ENCODE assay signal across 9 cellular contexts in genomic region chr1:152869808-152870419, GRCh38. TPM values are rescaled to one million over a fixed set of nuclear protein-coding genes. Genes with fewer than 3 reads are reported as not detected.
DNase-seq lines count a peak whose midpoint lies in the region; ATAC-seq and TF ChIP-seq lines count a peak whose summit lies in the region.
"Had no signal": no experiment of that assay in that cellular context is flagged by ENCODE, and none has a peak within 500 bp of the region (broad histone marks: within the 10 kb centered on the region; RNA-seq: fewer than 3 reads in every experiment).

No MANE protein-coding gene starts in this region.

- H3K9me3 Mint-ChIP-seq in activated CD8-positive, alpha-beta memory T cell treated with anti-CD3 and anti-CD28 coated beads, Interleukin-2, amount 10 ng/mL, durations not matched to agents 7 days and 5 days (ENCODE audit: low read depth): no peaks in the 10 kb centered on the region
- H3K9me3 Mint-ChIP-seq in natural killer cell treated with Interleukin-12 subunit alpha and Interleukin-12 subunit beta and Interleukin-15 and Interleukin-18, amount 100 ng/mL, for 72 hours: no peaks in the 10 kb centered on the region
- no peaks in the 10 kb centered on the region for H3K9me3 Mint-ChIP-seq in stimulated activated memory B cell treated with anti-CD40 and anti-IgM and Interleukin-4, amounts not matched to agents 10 μg/mL and 1 μg/mL and 100 μg/mL, for 72 hours
- H3K9me3 Mint-ChIP-seq: dendritic cell treated with granulocyte-macrophage colony-stimulating factor and Interleukin-4, amounts not matched to agents 40 ng/mL and 50 ng/mL, for 4 days had no signal

- no peak overlapping the region for H3K27ac Mint-ChIP-seq in activated CD8-positive, alpha-beta memory T cell treated with anti-CD3 and anti-CD28 coated beads, Interleukin-2, amount 10 ng/mL, durations not matched to agents 7 days and 5 days
- H3K27ac Mint-ChIP-seq in natural killer cell treated with Interleukin-12 subunit alpha and Interleukin-12 subunit beta and Interleukin-15 and Interleukin-18, amount 100 ng/mL, for 72 hours: no peak overlapping the region
- no peak overlapping the region for H3K27ac Mint-ChIP-seq in stimulated activated memory B cell treated with anti-CD40 and anti-IgM and Interleukin-4, amounts not matched to agents 10 μg/mL and 1 μg/mL and 100 μg/mL, for 72 hours
- H3K27ac Mint-ChIP-seq: dendritic cell treated with granulocyte-macrophage colony-stimulating factor and Interleukin-4, amounts not matched to agents 40 ng/mL and 50 ng/mL, for 4 days had no signal

- no peaks in the 10 kb centered on the region for H3K4me1 Mint-ChIP-seq in activated CD8-positive, alpha-beta memory T cell treated with anti-CD3 and anti-CD28 coated beads, Interleukin-2, amount 10 ng/mL, durations not matched to agents 7 days and 5 days
- no peaks in the 10 kb centered on the region for H3K4me1 Mint-ChIP-seq in natural killer cell treated with Interleukin-12 subunit alpha and Interleukin-12 subunit beta and Interleukin-15 and Interleukin-18, amount 100 ng/mL, for 72 hours (ENCODE audit: low read depth in 2 of 2)
- peaks cover 14% of the 10 kb centered on the region for H3K4me1 Mint-ChIP-seq in stimulated activated memory B cell treated with anti-CD40 and anti-IgM and Interleukin-4, amounts not matched to agents 10 μg/mL and 1 μg/mL and 100 μg/mL, for 72 hours

- DNase-seq in EH (ENCODE audit: low read depth): peak; percentile 72
- DNase-seq in NOMO-1 (lab: John Stamatoyannopoulos, UW; ENCODE audit: unreplicated experiment in 2 of 2): peak; percentile 23 to 37
- peak; percentile 70 for DNase-seq in activated CD8-positive, alpha-beta memory T cell treated with anti-CD3 and anti-CD28 coated beads, Interleukin-2, amount 10 ng/mL, durations not matched to agents 7 days and 5 days
- peak; percentile 58 to 77 for DNase-seq in erythroblast (lab: John Stamatoyannopoulos, UW)
- peak; percentile 68 for DNase-seq in natural killer cell treated with Interleukin-12 subunit alpha and Interleukin-12 subunit beta and Interleukin-15 and Interleukin-18, amount 100 ng/mL, for 72 hours (ENCODE audit: low spot score)
- DNase-seq in OCI-M2 (lab: John Stamatoyannopoulos, UW; ENCODE audit: unreplicated experiment): no peak

- peaks cover 2% of the 10 kb centered on the region for H3K27me3 Mint-ChIP-seq in activated CD8-positive, alpha-beta memory T cell treated with anti-CD3 and anti-CD28 coated beads, Interleukin-2, amount 10 ng/mL, durations not matched to agents 7 days and 5 days
- peaks cover 5 to 10% of the 10 kb centered on the region in 2 donors for H3K27me3 Mint-ChIP-seq in natural killer cell treated with Interleukin-12 subunit alpha and Interleukin-12 subunit beta and Interleukin-15 and Interleukin-18, amount 100 ng/mL, for 72 hours
- H3K27me3 Mint-ChIP-seq in stimulated activated memory B cell treated with anti-CD40 and anti-IgM and Interleukin-4, amounts not matched to agents 10 μg/mL and 1 μg/mL and 100 μg/mL, for 72 hours: peaks cover 19% of the 10 kb centered on the region
- H3K27me3 Mint-ChIP-seq: dendritic cell treated with granulocyte-macrophage colony-stimulating factor and Interleukin-4, amounts not matched to agents 40 ng/mL and 50 ng/mL, for 4 days had no signal

- peak; percentile 66 for ATAC-seq in HG03439 (IDR thresholded peaks at IDR 0.05; ENCODE audit: unreplicated experiment)
- ATAC-seq in activated CD8-positive, alpha-beta memory T cell treated with anti-CD3 and anti-CD28 coated beads, Interleukin-2, amount 10 ng/mL, durations not matched to agents 7 days and 5 days: peak; percentile 55
- ATAC-seq in natural killer cell treated with Interleukin-12 subunit alpha and Interleukin-12 subunit beta and Interleukin-15 and Interleukin-18, amount 100 ng/mL, for 72 hours: peak; percentile 53 to 77
- peak; percentile 76 for ATAC-seq in stimulated activated memory B cell treated with anti-CD40 and anti-IgM and Interleukin-4, amounts not matched to agents 10 μg/mL and 1 μg/mL and 100 μg/mL, for 72 hours

- CTCF ChIA-PET in activated CD8-positive, alpha-beta memory T cell treated with anti-CD3 and anti-CD28 coated beads, Interleukin-2, amount 10 ng/mL, durations not matched to agents 7 days and 5 days (lab: Charles Lee): interaction anchor here (0.8 to 1.8 kb wide), 6 partner anchors 19 to 352 kb away, joined by 3 to 5 read pairs (median 4); no protein-coding TSS in a partner anchor

- H3K36me3 Mint-ChIP-seq in activated CD8-positive, alpha-beta memory T cell treated with anti-CD3 and anti-CD28 coated beads, Interleukin-2, amount 10 ng/mL, durations not matched to agents 7 days and 5 days: no peaks in the 10 kb centered on the region
- no peaks in the 10 kb centered on the region for H3K36me3 Mint-ChIP-seq in natural killer cell treated with Interleukin-12 subunit alpha and Interleukin-12 subunit beta and Interleukin-15 and Interleukin-18, amount 100 ng/mL, for 72 hours
- no peaks in the 10 kb centered on the region for H3K36me3 Mint-ChIP-seq in stimulated activated memory B cell treated with anti-CD40 and anti-IgM and Interleukin-4, amounts not matched to agents 10 μg/mL and 1 μg/mL and 100 μg/mL, for 72 hours

- H3K4me3 Mint-ChIP-seq in activated CD8-positive, alpha-beta memory T cell treated with anti-CD3 and anti-CD28 coated beads, Interleukin-2, amount 10 ng/mL, durations not matched to agents 7 days and 5 days: no peak overlapping the region
- H3K4me3 Mint-ChIP-seq in natural killer cell treated with Interleukin-12 subunit alpha and Interleukin-12 subunit beta and Interleukin-15 and Interleukin-18, amount 100 ng/mL, for 72 hours: no peak overlapping the region
- H3K4me3 Mint-ChIP-seq in stimulated activated memory B cell treated with anti-CD40 and anti-IgM and Interleukin-4, amounts not matched to agents 10 μg/mL and 1 μg/mL and 100 μg/mL, for 72 hours: no peak overlapping the region
- H3K4me3 Mint-ChIP-seq: dendritic cell treated with granulocyte-macrophage colony-stimulating factor and Interleukin-4, amounts not matched to agents 40 ng/mL and 50 ng/mL, for 4 days had no signal

- no peak for TF ChIP-seq POLR2A in erythroblast (IDR thresholded peaks at IDR 0.05; ENCODE audit: low read length)

RNA-seq across cellular contexts. Expression of gene SMCP, which starts 8.2 kb away (rescaled TPM):
- not detected for total RNA-seq in activated CD8-positive, alpha-beta memory T cell treated with anti-CD3 and anti-CD28 coated beads, Interleukin-2, amount 10 ng/mL, durations not matched to agents 7 days and 5 days
- not detected for total RNA-seq in natural killer cell treated with Interleukin-12 subunit alpha and Interleukin-12 subunit beta and Interleukin-15 and Interleukin-18, amount 100 ng/mL, for 72 hours

RNA-seq across cellular contexts. Expression of gene LCE7A, which starts 10.1 kb away (rescaled TPM):
- not detected for total RNA-seq in activated CD8-positive, alpha-beta memory T cell treated with anti-CD3 and anti-CD28 coated beads, Interleukin-2, amount 10 ng/mL, durations not matched to agents 7 days and 5 days
- not detected for total RNA-seq in natural killer cell treated with Interleukin-12 subunit alpha and Interleukin-12 subunit beta and Interleukin-15 and Interleukin-18, amount 100 ng/mL, for 72 hours

RNA-seq across cellular contexts. Expression of gene LCE6A, which starts 27.3 kb away (rescaled TPM):
- not detected for total RNA-seq in activated CD8-positive, alpha-beta memory T cell treated with anti-CD3 and anti-CD28 coated beads, Interleukin-2, amount 10 ng/mL, durations not matched to agents 7 days and 5 days
- total RNA-seq in natural killer cell treated with Interleukin-12 subunit alpha and Interleukin-12 subunit beta and Interleukin-15 and Interleukin-18, amount 100 ng/mL, for 72 hours: not detected

RNA-seq across cellular contexts. Expression of gene IVL, which starts 38.4 kb away (rescaled TPM):
- total RNA-seq in activated CD8-positive, alpha-beta memory T cell treated with anti-CD3 and anti-CD28 coated beads, Interleukin-2, amount 10 ng/mL, durations not matched to agents 7 days and 5 days: not detected
- not detected for total RNA-seq in natural killer cell treated with Interleukin-12 subunit alpha and Interleukin-12 subunit beta and Interleukin-15 and Interleukin-18, amount 100 ng/mL, for 72 hours

RNA-seq across cellular contexts. Expression of gene LCE1A, which starts 42.6 kb away (rescaled TPM):
- total RNA-seq in activated CD8-positive, alpha-beta memory T cell treated with anti-CD3 and anti-CD28 coated beads, Interleukin-2, amount 10 ng/mL, durations not matched to agents 7 days and 5 days: not detected
- total RNA-seq in natural killer cell treated with Interleukin-12 subunit alpha and Interleukin-12 subunit beta and Interleukin-15 and Interleukin-18, amount 100 ng/mL, for 72 hours: not detected
